ENCODE assay signal across 1 cellular context in the genomic region with DNA sequence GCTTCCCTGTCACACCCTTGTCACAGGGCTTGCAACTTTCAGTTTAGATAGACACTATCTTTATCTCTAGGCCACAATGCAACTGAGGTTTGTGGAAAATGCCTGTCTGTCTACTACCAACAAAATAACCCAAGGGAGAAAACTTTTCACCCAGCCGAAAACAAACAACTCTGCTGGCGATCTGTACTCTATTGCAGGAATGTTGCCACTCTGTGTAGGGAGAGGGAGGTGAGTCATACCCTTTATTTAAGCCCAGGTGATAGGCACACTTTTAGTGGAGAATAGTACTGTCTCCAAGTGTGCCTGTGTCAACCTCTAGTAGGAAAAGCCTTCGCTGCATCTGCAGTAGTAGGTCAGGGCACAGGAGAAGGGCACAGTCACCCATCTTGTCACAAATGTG.
TF ChIP-seq lines count a peak whose summit lies in the region.

No MANE protein-coding gene starts in this region.

TF ChIP-seq in HepG2, 621 proteins besides CTCF, POLR2A, EP300 and RAD21:
- TF ChIP-seq NCOA5 (CRISPR knock-in tag; IDR thresholded peaks at IDR 0.05) (no peak), PHB2 (IDR thresholded peaks at IDR 0.05; ENCODE audit: partially characterized antibody) (no peak), NCOA1 (CRISPR knock-in tag; IDR thresholded peaks at IDR 0.05) (no peak), HIVEP1 (CRISPR knock-in tag; IDR thresholded peaks at IDR 0.05) (no peak), ZNF614 (CRISPR knock-in tag; IDR thresholded peaks at IDR 0.05; ENCODE audit: borderline replicate concordance) (no peak), ZNF547 (CRISPR knock-in tag; IDR thresholded peaks at IDR 0.05) (no peak), FOXM1 (CRISPR knock-in tag; IDR thresholded peaks at IDR 0.05) (no peak), ZNF790 (CRISPR knock-in tag; IDR thresholded peaks at IDR 0.05; ENCODE audit: borderline replicate concordance) (no peak)
TF ChIP-seq in HepG2: peak in this region for 0.
